In the genomic region with DNA sequence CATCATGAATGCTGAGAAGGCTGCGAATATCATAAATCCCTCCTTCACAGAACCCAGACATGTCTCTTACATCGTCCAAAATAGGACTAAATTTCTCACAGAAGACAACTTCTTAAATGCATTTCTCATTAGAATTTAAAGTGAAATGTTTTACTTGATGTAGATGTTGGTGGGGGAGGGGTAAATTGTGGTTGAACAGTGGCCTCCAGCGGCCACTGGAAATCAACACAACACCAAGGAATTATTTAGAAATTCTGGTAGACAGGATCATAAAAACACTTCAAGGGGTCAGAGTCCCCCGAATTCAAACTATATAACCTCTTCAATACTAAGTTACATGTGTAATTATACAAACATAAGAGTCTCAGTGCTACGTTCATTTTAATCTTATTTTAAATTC, we compare ENCODE assay signal across 9 cellular contexts.
DNase-seq lines count a peak whose midpoint lies in the region; ATAC-seq and TF ChIP-seq lines count a peak whose summit lies in the region.
"Had no signal": no experiment of that assay in that cellular context is flagged by ENCODE, and none has a peak within 500 bp of the region (broad histone marks: within the 10 kb centered on the region; RNA-seq: fewer than 3 reads in every experiment).

No MANE protein-coding gene starts in this region.

- H3K27me3 Mint-ChIP-seq in neural crest cell (ENCODE audit: low read depth) = no peaks in the 10 kb centered on the region

- ATAC-seq in HG02588 (IDR thresholded peaks at IDR 0.05; ENCODE audit: unreplicated experiment) (peak; percentile 55), HG02970 (IDR thresholded peaks at IDR 0.05; ENCODE audit: low FRiP score, unreplicated experiment) (no peak), GM21526 (IDR thresholded peaks at IDR 0.05; ENCODE audit: low FRiP score, unreplicated experiment) (no peak)

- peak; percentile 6 for DNase-seq in NCI-H2107 treated with DMSO at 0.1 percent for 48 hours (lab: John Stamatoyannopoulos, UW; ENCODE audit: unreplicated experiment)
- DNase-seq in NCI-H2107 (lab: John Stamatoyannopoulos, UW) = no peak
- peak; percentile 45 to 65 for DNase-seq in NCI-H524 (lab: John Stamatoyannopoulos, UW)
- peak; percentile 62 for DNase-seq in dermis blood vessel endothelial cell
- peak; percentile 20 for DNase-seq in neural crest cell (ENCODE audit: low read depth, low spot score)
- DNase-seq: DND-41 had no signal

- H3K4me1 Mint-ChIP-seq in neural crest cell = peaks cover 12% of the 10 kb centered on the region

- TF ChIP-seq CTCF in neural crest cell (conservative IDR thresholded peaks at IDR 0.05) = peak; percentile 74

- H3K9me3 Mint-ChIP-seq in neural crest cell = no peaks in the 10 kb centered on the region

- H3K27ac Mint-ChIP-seq in neural crest cell (ENCODE audit: unreplicated experiment) = no peak overlapping the region

- no peaks in the 10 kb centered on the region for H3K36me3 Mint-ChIP-seq in neural crest cell (ENCODE audit: low read depth)

- no peak overlapping the region for H3K4me3 Mint-ChIP-seq in neural crest cell
